In the genomic region with DNA sequence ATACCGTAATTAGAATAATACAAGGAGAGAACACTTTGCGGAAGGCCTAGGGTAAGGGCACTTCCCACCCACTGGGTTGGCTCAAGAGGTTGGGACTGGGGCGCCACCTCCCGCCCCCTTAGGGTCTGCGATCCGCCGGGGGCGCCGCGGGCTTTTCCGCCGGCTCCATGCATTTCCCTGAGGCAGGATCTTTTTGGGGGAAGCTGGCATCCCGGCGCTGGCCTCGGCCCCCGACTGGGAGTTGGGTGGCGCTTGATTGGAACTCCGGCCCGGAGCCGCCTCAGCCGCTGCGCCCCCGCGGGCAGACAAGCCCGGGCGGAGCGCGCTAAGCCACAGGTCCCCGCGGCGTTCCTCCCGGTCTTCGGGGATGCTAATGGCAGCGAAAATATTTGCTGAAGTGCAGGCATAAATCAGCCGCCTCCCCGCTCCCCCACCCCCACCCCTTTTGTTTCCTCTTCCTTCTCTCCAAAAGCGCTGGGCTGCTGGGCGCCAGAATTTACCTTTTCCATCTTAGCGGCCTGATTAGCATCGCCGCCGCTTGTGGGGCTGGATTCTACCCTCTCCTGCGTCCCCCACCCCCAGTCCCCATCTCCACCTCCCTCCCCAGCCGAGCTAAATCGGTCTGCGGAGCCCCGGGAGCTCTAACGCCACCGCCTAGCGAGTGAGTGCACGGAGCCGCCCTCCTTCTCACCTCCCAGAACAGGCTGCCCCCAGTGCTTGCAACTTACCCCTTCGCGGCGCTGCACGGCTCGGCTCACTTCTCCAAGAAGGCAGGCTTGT, we compare ENCODE assay signal across 8 cellular contexts. TPM values are rescaled to one million over a fixed set of nuclear protein-coding genes. Genes with fewer than 3 reads are reported as not detected.
DNase-seq lines count a peak whose midpoint lies in the region; ATAC-seq and TF ChIP-seq lines count a peak whose summit lies in the region.

No MANE protein-coding gene starts in this region.

- ATAC-seq in right cardiac atrium: peak; percentile 24 to 26
- peak in 3 of 4 donors; percentile 19 to 46 (median 46) for ATAC-seq in psoas muscle
- no peak for ATAC-seq in HG02885 (IDR thresholded peaks at IDR 0.05; ENCODE audit: poor library complexity, unreplicated experiment)

- H3K4me1 Mint-ChIP-seq in activated naive CD8-positive, alpha-beta T cell (ENCODE audit: low read depth): peaks cover 17% of the 10 kb centered on the region

- H3K36me3 ChIP-seq in psoas muscle (ENCODE audit: insufficient read depth in 1 of 2, low read depth in 1 of 2): no peaks in the 10 kb centered on the region

- no peak overlapping the region for H3K27ac Mint-ChIP-seq in activated naive CD8-positive, alpha-beta T cell

- H3K27ac ChIP-seq in right cardiac atrium (ENCODE audit: low read length): peak overlapping the region; percentile 94
- no peak overlapping the region for H3K27ac ChIP-seq in psoas muscle

- H3K4me3 ChIP-seq in GM08714 (ENCODE audit: low read length) (peak overlapping the region; percentile 29; the same call in 1 of the 2 replicates), right cardiac atrium (ENCODE audit: low read length) (peak overlapping the region; percentile 75), psoas muscle (peak overlapping the region; percentile 75)

- no peak for TF ChIP-seq CTCF in psoas muscle (IDR thresholded peaks at IDR 0.05)

- H3K4me3 Mint-ChIP-seq in activated naive CD8-positive, alpha-beta T cell: peak overlapping the region; percentile 59

- H3K27me3 ChIP-seq in right cardiac atrium (ENCODE audit: control insufficient read depth, insufficient read depth): no peaks in the 10 kb centered on the region
- no peaks in the 10 kb centered on the region for H3K27me3 ChIP-seq in psoas muscle (ENCODE audit: insufficient read depth in 3 of 3, low read length in 2 of 3)

- intact Hi-C loops in right cardiac atrium (cut with DNase I) (loop anchor here in 1 of 4 donors (10.0 kb wide), 1 partner anchor 153 kb away; no protein-coding TSS in a partner anchor), psoas muscle (cut with DNase I) (no loop called here)

- peaks cover 16% of the 10 kb centered on the region for H3K27me3 Mint-ChIP-seq in activated naive CD8-positive, alpha-beta T cell

- no peaks in the 10 kb centered on the region for H3K36me3 Mint-ChIP-seq in activated naive CD8-positive, alpha-beta T cell

- WGBS in right cardiac atrium: 3% methylated on average over 57 of the region's 57 CpGs
- WGBS in psoas muscle, 3 donors: 11 to 17% (median 14%) methylated on average over 55 to 57 of the region's 57 CpGs

- H3K4me1 ChIP-seq in right cardiac atrium (ENCODE audit: control insufficient read depth, insufficient read depth, low read length): peaks cover 20% of the 10 kb centered on the region
- H3K4me1 ChIP-seq in psoas muscle: peaks cover 19% of the 10 kb centered on the region

- H3K9me3 ChIP-seq in right cardiac atrium (ENCODE audit: control insufficient read depth, low read length) (no peaks in the 10 kb centered on the region), psoas muscle (no peaks in the 10 kb centered on the region)

- DNase-seq in A172 (ENCODE audit: low spot score): peak; percentile 30
- peak in 2 of 3 donors; percentile 76 to 79 for DNase-seq in right cardiac atrium
- no peak for DNase-seq in psoas muscle
- no peak for DNase-seq in NCI-H128 (lab: John Stamatoyannopoulos, UW; ENCODE audit: unreplicated experiment)
- DNase-seq in SHP77 (lab: John Stamatoyannopoulos, UW): no peak

- H3K9me3 Mint-ChIP-seq in activated naive CD8-positive, alpha-beta T cell (ENCODE audit: low read depth): no peaks in the 10 kb centered on the region

RNA-seq across cellular contexts. Expression of gene UNC5B, which starts 5.1 kb away (rescaled TPM):
- 2.3 and 4.6 TPM in 2 replicates for total RNA-seq in A172 (2014; rRNA removed; shearing (Covaris generic))
- total RNA-seq in right cardiac atrium: 10 to 100 TPM; 17.0 to 26.6 (median 24.0) TPM
- polyA plus RNA-seq in right cardiac atrium: 12.4 TPM
- total RNA-seq in psoas muscle: 1 to 10 TPM; 1.1 to 5.7 (median 2.5) TPM
- 1 to 10 TPM in 2 of 3 donors, under 1 TPM in 1; 0.65 to 1.3 (median 1.1) TPM for polyA plus RNA-seq in psoas muscle

Comparison
In these comparisons a context has a peak if more than half of its experiments do, and no peak if none do; other contexts are left out.
1. DNase-seq: peak in A172 (single experiment) and right cardiac atrium (2 of 3); none in psoas muscle (0 of 2), NCI-H128 (single experiment) and SHP77 (0 of 2).
2. Peak in every context shown above with its lines, with median percentiles within 50 percentile points of each other: H3K4me3 ChIP-seq.